17 cellular contexts compared by ENCODE assay signal in the genomic region with DNA sequence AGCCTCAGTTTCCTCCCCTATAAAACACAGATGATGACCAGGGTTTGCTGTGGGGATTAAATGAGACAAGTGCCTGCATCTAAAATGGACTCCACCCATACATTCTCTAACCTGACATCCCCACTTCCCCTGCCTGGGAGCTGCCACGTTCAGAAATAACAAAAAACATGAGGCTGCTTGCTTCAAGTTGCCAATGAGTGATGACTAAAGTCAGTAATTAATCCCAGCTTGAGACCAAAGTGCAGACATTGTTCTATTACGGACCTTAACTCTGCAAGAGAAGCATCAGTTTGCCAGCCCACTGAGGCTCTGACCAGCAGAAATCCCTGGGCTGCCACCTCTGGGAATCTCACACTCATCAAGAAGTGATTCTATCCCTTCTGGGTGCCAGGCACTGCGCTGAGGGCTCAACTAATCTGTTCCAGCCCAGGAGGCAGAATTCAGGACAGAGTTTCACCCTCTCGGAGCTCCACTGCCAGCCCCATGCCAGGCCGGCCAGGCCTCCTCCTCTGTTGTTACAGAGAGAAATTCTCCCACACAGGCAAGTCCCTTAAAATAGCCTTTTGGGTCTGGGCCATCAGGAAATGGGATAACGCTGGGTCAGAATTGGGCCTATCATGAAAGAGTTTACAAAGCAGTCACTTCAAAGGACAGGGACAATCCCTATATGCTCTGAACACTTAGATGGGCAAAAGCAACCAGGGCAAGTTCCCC. TPM values are rescaled to one million over a fixed set of nuclear protein-coding genes. Genes with fewer than 3 reads are reported as not detected.
A peak's percentile ranks its signal among the peaks of the same experiment; 100 is the strongest.
DNase-seq lines count a peak whose midpoint lies in the region; ATAC-seq, FAIRE-seq and TF ChIP-seq lines count a peak whose summit lies in the region.
"Had no signal": no experiment of that assay in that cellular context is flagged by ENCODE, and none has a peak within 500 bp of the region (broad histone marks: within the 10 kb centered on the region; RNA-seq: fewer than 3 reads in every experiment).

No MANE protein-coding gene starts in this region.

- FAIRE-seq in astrocyte (lab: Jason Lieb, UNC) (peak; percentile 45), GM12891 (lab: Jason Lieb, UNC) (no peak)

- H3K27ac ChIP-seq in astrocyte (ENCODE audit: low read depth, low read length) = no peak overlapping the region
- peak overlapping the region; percentile 61 to 64 for H3K27ac ChIP-seq in uterus
- H3K27ac ChIP-seq: KMS-11 had no signal

- H3K4me2 ChIP-seq in astrocyte (ENCODE audit: low read length) = peak overlapping the region; percentile 25
- H3K4me2 ChIP-seq: KMS-11 had no signal

- peaks cover 22% of the 10 kb centered on the region for H3K79me2 ChIP-seq in astrocyte (ENCODE audit: insufficient read depth, low read length)

- peaks cover 6% of the 10 kb centered on the region for H3K4me1 Mint-ChIP-seq in astrocyte (ENCODE audit: low read depth, unreplicated experiment)

- no peak for ATAC-seq in HG02571 (IDR thresholded peaks at IDR 0.05; ENCODE audit: unreplicated experiment)
- no peak for ATAC-seq in HG03095 (IDR thresholded peaks at IDR 0.05; ENCODE audit: unreplicated experiment)
- ATAC-seq: stimulated activated naive CD8-positive, alpha-beta T cell treated with anti-CD3 and anti-CD28 coated beads, Interleukin-15, amount 100 ng/mL, for 72 hours had no signal

- no peaks in the 10 kb centered on the region for H3K27me3 Mint-ChIP-seq in astrocyte (ENCODE audit: low read depth, unreplicated experiment)
- H3K27me3 Mint-ChIP-seq: activated naive CD8-positive, alpha-beta T cell had no signal

- H3K9me3 ChIP-seq in astrocyte (ENCODE audit: insufficient read depth, low read depth, low read length) (no peaks in the 10 kb centered on the region), uterus (no peaks in the 10 kb centered on the region)

- H3K4me1 ChIP-seq in astrocyte (ENCODE audit: insufficient read depth, low read length) = peaks cover 12% of the 10 kb centered on the region
- peaks cover 0 to 13% of the 10 kb centered on the region in 2 donors for H3K4me1 ChIP-seq in uterus

- H3K4me3 Mint-ChIP-seq in astrocyte (ENCODE audit: unreplicated experiment) = no peak overlapping the region
- H3K4me3 Mint-ChIP-seq: activated naive CD8-positive, alpha-beta T cell; neural crest cell; stimulated activated naive CD8-positive, alpha-beta T cell treated with anti-CD3 and anti-CD28 coated beads, Interleukin-15, amount 100 ng/mL, for 72 hours had no signal

- TF ChIP-seq CTCF in astrocyte (IDR thresholded peaks at IDR 0.05; ENCODE audit: insufficient read depth, low read depth, low read length) (no peak), foreskin fibroblast (IDR thresholded peaks at IDR 0.05; ENCODE audit: low read depth, low read length) (no peak), uterus (IDR thresholded peaks at IDR 0.05) (no peak)

- H3K27me3 ChIP-seq in astrocyte (ENCODE audit: insufficient read depth, low read length) = no peaks in the 10 kb centered on the region
- H3K27me3 ChIP-seq in uterus = no peaks in the 10 kb centered on the region

- H3K9me3 Mint-ChIP-seq in astrocyte (ENCODE audit: unreplicated experiment) = no peaks in the 10 kb centered on the region
- H3K9me3 Mint-ChIP-seq: neural crest cell; stimulated activated naive CD8-positive, alpha-beta T cell treated with anti-CD3 and anti-CD28 coated beads, Interleukin-15, amount 100 ng/mL, for 72 hours had no signal

- peaks cover 4% of the 10 kb centered on the region for H3K36me3 Mint-ChIP-seq in astrocyte (ENCODE audit: low read depth, unreplicated experiment)
- H3K36me3 Mint-ChIP-seq: activated naive CD8-positive, alpha-beta T cell had no signal

- H3K9ac ChIP-seq in astrocyte (ENCODE audit: low read length) = no peak overlapping the region
- H3K9ac ChIP-seq: KMS-11 had no signal

- peak; percentile 42 for DNase-seq in astrocyte (ENCODE audit: low read depth)
- peak; percentile 82 to 92 for DNase-seq in foreskin fibroblast
- peak; percentile 76 for DNase-seq in myocyte (ENCODE audit: low read depth)
- no peak for DNase-seq in uterus
- no peak for DNase-seq in GM12891 (ENCODE audit: insufficient read length, low spot score)
- no peak for DNase-seq in NCI-H226
- DNase-seq: activated CD8-positive, alpha-beta memory T cell treated with anti-CD3 and anti-CD28 coated beads for 24 hours; DMS 273 treated with DMSO at 0.1 percent for 48 hours; NCI-H2107; OCI-M1; stimulated activated CD4-positive, alpha-beta T cell treated with anti-CD3 and anti-CD28 coated beads, Interleukin-2, amount 100 ng/mL, for 48 hours; stimulated activated naive CD8-positive, alpha-beta T cell treated with anti-CD3 and anti-CD28 coated beads, Interleukin-15, amount 100 ng/mL, for 72 hours had no signal

- H4K20me1 ChIP-seq in astrocyte (ENCODE audit: insufficient read depth, low read length) = peaks cover 24% of the 10 kb centered on the region

- H3K27ac Mint-ChIP-seq in astrocyte (ENCODE audit: unreplicated experiment) = no peak overlapping the region
- H3K27ac Mint-ChIP-seq: activated naive CD8-positive, alpha-beta T cell; stimulated activated naive CD8-positive, alpha-beta T cell treated with anti-CD3 and anti-CD28 coated beads, Interleukin-15, amount 100 ng/mL, for 72 hours had no signal

- no peak overlapping the region for H3K4me3 ChIP-seq in astrocyte (ENCODE audit: insufficient read depth, low read depth, low read length)
- peak overlapping the region in 1 of 2 donors; percentile 7 for H3K4me3 ChIP-seq in foreskin fibroblast (ENCODE audit: low read depth in 1 of 2, low read length in 2 of 2)
- H3K4me3 ChIP-seq in uterus = no peak overlapping the region

- intact Hi-C loops in uterus (cut with DNase I; ENCODE audit: low total_unique reads) = no loop called here

- H3K36me3 ChIP-seq in astrocyte (ENCODE audit: insufficient read depth, low read length) = no peaks in the 10 kb centered on the region
- no peaks in the 10 kb centered on the region for H3K36me3 ChIP-seq in uterus

- H2AFZ ChIP-seq in astrocyte (ENCODE audit: low read depth, low read length) = no peak overlapping the region

- TF ChIP-seq POLR2A in uterus (IDR thresholded peaks at IDR 0.05) = no peak
- no peak for TF ChIP-seq POLR2A in GM12891 (IDR thresholded peaks at IDR 0.05; ENCODE audit: low read depth, low read length)

TF ChIP-seq in GM12891, 5 proteins besides CTCF, POLR2A, EP300 and RAD21:
- no peak for TF ChIP-seq POU2F2 (IDR thresholded peaks at IDR 0.05; ENCODE audit: low read depth, low read length)
- TF ChIP-seq TAF1 (IDR thresholded peaks at IDR 0.05; ENCODE audit: low read depth, low read length) = no peak
- no peak for TF ChIP-seq PAX5 (IDR thresholded peaks at IDR 0.05; ENCODE audit: insufficient read depth, low read length, severe bottlenecking)
- TF ChIP-seq POLR2AphosphoS5 (IDR thresholded peaks at IDR 0.05; ENCODE audit: low read depth, low read length) = no peak
- no peak for TF ChIP-seq SPI1 (IDR thresholded peaks at IDR 0.05; ENCODE audit: low read depth, low read length)
TF ChIP-seq in GM12891: peak in this region for 0.

RNA-seq across cellular contexts. Expression of gene SH3PXD2A, which starts 11.4 kb away (rescaled TPM):
- total RNA-seq in astrocyte (17.3 and 25.8 TPM in 2 replicates), myocyte (38.8 and 48.5 TPM in 2 replicates), uterus (100 to 1,000 TPM in 1 of 4 donors, 10 to 100 TPM in 3; 12.6 to 117 (median 46.6) TPM)
- polyA plus RNA-seq in myocyte (2012) = 158 TPM
- 3.3 TPM for polyA plus RNA-seq in GM12891 (2012; ENCODE audit: low read depth, missing spikeins)

Comparison
In these comparisons a context has a peak if more than half of its experiments do, and no peak if none do; other contexts are left out.
1. DNase-seq: peak in astrocyte (single experiment), foreskin fibroblast (2 of 2) and myocyte (single experiment); none in uterus (0 of 2), GM12891 (single experiment) and NCI-H226 (single experiment).